Comparison of ENCODE assay signal across 8 cellular contexts in genomic region chr4:48779095-48779997, GRCh38. TPM values are rescaled to one million over a fixed set of nuclear protein-coding genes. Genes with fewer than 3 reads are reported as not detected.
A peak's percentile ranks its signal among the peaks of the same experiment; 100 is the strongest.
DNase-seq lines count a peak whose midpoint lies in the region; ATAC-seq and TF ChIP-seq lines count a peak whose summit lies in the region.

No MANE protein-coding gene starts in this region.

- no peak for TF ChIP-seq CTCF in KMS-11 (conservative IDR thresholded peaks at IDR 0.05; ENCODE audit: low read depth, low read length)

- H3K27ac ChIP-seq in KMS-11, result peak overlapping the region; percentile 86

- H3K4me2 ChIP-seq in KMS-11, result peak overlapping the region; percentile 90

- peak overlapping the region; percentile 92 to 96 (median 95) for H3K27ac Mint-ChIP-seq in immature natural killer cell

- peak overlapping the region; percentile 62 for H2AFZ ChIP-seq in KMS-11 (ENCODE audit: low read depth)

- no peaks in the 10 kb centered on the region for H3K9me3 Mint-ChIP-seq in immature natural killer cell

- peak overlapping the region; percentile 71 for H3K9ac ChIP-seq in KMS-11

- peaks cover 52% of the 10 kb centered on the region for H3K4me1 ChIP-seq in KMS-11 (ENCODE audit: low read depth, poor library complexity, severe bottlenecking)

- peak; percentile 38 for ATAC-seq in GM21737 (IDR thresholded peaks at IDR 0.05; ENCODE audit: unreplicated experiment)

- H3K27me3 ChIP-seq in KMS-11 (ENCODE audit: insufficient read depth, low read depth), result no peaks in the 10 kb centered on the region

- TF ChIP-seq POLR2A in GM10847 (IDR thresholded peaks at IDR 0.05; ENCODE audit: extremely low read depth, insufficient read length), result peak; percentile 24

- peaks cover 26% of the 10 kb centered on the region for H4K20me1 ChIP-seq in KMS-11 (ENCODE audit: insufficient read depth)

- H3K4me3 Mint-ChIP-seq in immature natural killer cell, result peak overlapping the region; percentile 92 to 95 (median 94)

- H3K4me3 ChIP-seq in KMS-11 (IDR thresholded peaks at IDR 0.05; ENCODE audit: insufficient read depth, low read depth, low read length), result no peak overlapping the region

- peaks cover 4 to 15% (median 6%) of the 10 kb centered on the region in 3 donors for H3K27me3 Mint-ChIP-seq in immature natural killer cell (ENCODE audit: low read depth in 3 of 3)

- peaks cover 50% of the 10 kb centered on the region for H3K79me2 ChIP-seq in KMS-11 (ENCODE audit: insufficient read depth, low read depth)

- in situ Hi-C loops in T47D (cut with HindIII; ENCODE audit: low pct_unique_long_range_greater_than_20kb, low sequenced_read_pairs), result no loop called here

- peak; percentile 79 for DNase-seq in UCSD-AML1 (lab: John Stamatoyannopoulos, UW; ENCODE audit: unreplicated experiment)
- peak; percentile 33 to 74 for DNase-seq in T47D (ENCODE audit: low read depth in 1 of 2, low spot score in 1 of 2)
- DNase-seq in immature natural killer cell, result peak; percentile 77 to 79 (median 78)
- peak; percentile 21 for DNase-seq in smooth muscle cell of the brain vasculature (ENCODE audit: low read depth, low spot score)
- DNase-seq in KG1 (lab: John Stamatoyannopoulos, UW), result no peak

- no peaks in the 10 kb centered on the region for H3K36me3 ChIP-seq in KMS-11 (ENCODE audit: insufficient read depth)

- H3K4me1 Mint-ChIP-seq in immature natural killer cell, result peaks cover 49 to 58% of the 10 kb centered on the region in 2 donors

- no peaks in the 10 kb centered on the region for H3K36me3 Mint-ChIP-seq in immature natural killer cell

RNA-seq across cellular contexts. Expression of gene FRYL, which starts 0.7 kb away (rescaled TPM):
- polyA plus RNA-seq in immature natural killer cell, result 10 to 100 TPM; 25.8 to 57.9 (median 26.7) TPM

RNA-seq across cellular contexts. Expression of gene OCIAD1, which starts 51.5 kb away (rescaled TPM):
- polyA plus RNA-seq in immature natural killer cell, result 100 to 1,000 TPM; 159 to 181 (median 160) TPM
